In genomic region chr17:64008830-64009229, GRCh38 we compare ENCODE assay signal across 1 cellular context.
TF ChIP-seq lines count a peak whose summit lies in the region.

No MANE protein-coding gene starts in this region.

TF ChIP-seq in endothelial cell of umbilical vein, 7 proteins besides CTCF, POLR2A, EP300 and RAD21:
- TF ChIP-seq GATA2 (IDR thresholded peaks at IDR 0.05; ENCODE audit: insufficient read depth, insufficient read length, low read depth, low read length) = no peak
